In the genomic region with DNA sequence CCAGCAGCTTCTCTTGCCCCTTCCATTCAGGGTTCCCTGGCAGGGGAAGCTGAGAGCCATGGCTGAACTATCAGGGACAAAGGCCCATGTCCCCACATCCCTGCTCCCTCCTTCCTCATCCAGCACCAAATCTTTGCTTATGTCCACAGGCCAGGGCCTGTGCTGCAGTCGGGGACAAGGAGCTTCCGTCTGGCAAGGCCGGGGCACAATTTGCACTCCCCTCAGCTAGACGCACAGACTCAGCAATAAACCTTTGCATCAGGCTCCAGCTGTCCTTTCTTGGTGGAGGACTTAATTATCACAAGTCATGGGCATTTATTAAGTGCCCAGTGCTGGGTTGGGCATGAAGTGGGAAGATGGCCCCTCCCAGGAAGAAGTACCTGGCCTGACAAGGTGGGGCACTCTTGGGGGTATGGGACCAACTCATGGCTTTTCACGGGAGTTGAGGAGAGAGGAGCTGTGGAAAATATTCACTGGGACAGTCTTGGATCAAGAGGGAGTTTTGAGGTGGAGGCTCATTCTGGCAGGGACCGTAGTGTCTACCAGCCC, we compare ENCODE assay signal across 2 cellular contexts.
A peak's percentile ranks its signal among the peaks of the same experiment; 100 is the strongest.
TF ChIP-seq lines count a peak whose summit lies in the region.

No MANE protein-coding gene starts in this region.

TF ChIP-seq in H1, 55 proteins besides CTCF, POLR2A, EP300 and RAD21:
- no peak for TF ChIP-seq GABPA (IDR thresholded peaks at IDR 0.05; ENCODE audit: borderline replicate concordance, insufficient read depth, low read length)
- TF ChIP-seq CHD1 (IDR thresholded peaks at IDR 0.05; ENCODE audit: low read depth, low read length), result no peak
- TF ChIP-seq NRF1 (IDR thresholded peaks at IDR 0.05; ENCODE audit: low read depth, low read length), result no peak
- no peak for TF ChIP-seq FOSL1 (IDR thresholded peaks at IDR 0.05; ENCODE audit: insufficient read depth, low read depth, low read length)
- TF ChIP-seq POLR2AphosphoS5 (IDR thresholded peaks at IDR 0.05; ENCODE audit: low read depth, low read length), result no peak
- no peak for TF ChIP-seq EZH2 (IDR thresholded peaks at IDR 0.05; ENCODE audit: low read depth, low read length, severe bottlenecking)
- no peak for TF ChIP-seq PHF8 (conservative IDR thresholded peaks at IDR 0.05; ENCODE audit: low read depth, low read length)
- TF ChIP-seq BRCA1 (IDR thresholded peaks at IDR 0.05; ENCODE audit: low read depth, low read length), result no peak
- no peak for TF ChIP-seq SIN3A (conservative IDR thresholded peaks at IDR 0.05 in 1 of 2, IDR thresholded peaks at IDR 0.05 in 1 of 2; ENCODE audit: low read depth in 1 of 2, low read length in 2 of 2)
- no peak for TF ChIP-seq KDM1A (IDR thresholded peaks at IDR 0.05; ENCODE audit: borderline replicate concordance, low read length)
- no peak for TF ChIP-seq KDM4A (IDR thresholded peaks at IDR 0.05; ENCODE audit: low read depth, low read length, severe bottlenecking)
- no peak for TF ChIP-seq NANOG (IDR thresholded peaks at IDR 0.05; ENCODE audit: insufficient read depth, low read depth, low read length, poor library complexity, severe bottlenecking)
- TF ChIP-seq SUZ12 (IDR thresholded peaks at IDR 0.05; ENCODE audit: low read length), result no peak
- TF ChIP-seq SP2 (IDR thresholded peaks at IDR 0.05; ENCODE audit: low read length), result no peak

TF ChIP-seq in liver, 16 proteins besides CTCF, POLR2A, EP300 and RAD21:
- TF ChIP-seq HNF4A (conservative IDR thresholded peaks at IDR 0.05), result peak in 1 of 2 donors; percentile 24
- peak; percentile 2 for TF ChIP-seq FOXA2 (IDR thresholded peaks at IDR 0.05)
- peak; percentile 71 for TF ChIP-seq SP1 (IDR thresholded peaks at IDR 0.05)
- peak in 1 of 2 donors; percentile 2 for TF ChIP-seq JUND (IDR thresholded peaks at IDR 0.05)
- no peak for TF ChIP-seq EGR1 (IDR thresholded peaks at IDR 0.05; ENCODE audit: low read depth in 2 of 2)
- TF ChIP-seq, protein P1, sequence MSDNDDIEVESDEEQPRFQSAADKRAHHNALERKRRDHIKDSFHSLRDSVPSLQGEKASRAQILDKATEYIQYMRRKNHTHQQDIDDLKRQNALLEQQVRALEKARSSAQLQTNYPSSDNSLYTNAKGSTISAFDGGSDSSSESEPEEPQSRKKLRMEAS (IDR thresholded peaks at IDR 0.05), result no peak
- TF ChIP-seq RXRA (IDR thresholded peaks at IDR 0.05), result peak in 1 of 2 donors; percentile 55
